19 cellular contexts compared by ENCODE assay signal in the genomic region with DNA sequence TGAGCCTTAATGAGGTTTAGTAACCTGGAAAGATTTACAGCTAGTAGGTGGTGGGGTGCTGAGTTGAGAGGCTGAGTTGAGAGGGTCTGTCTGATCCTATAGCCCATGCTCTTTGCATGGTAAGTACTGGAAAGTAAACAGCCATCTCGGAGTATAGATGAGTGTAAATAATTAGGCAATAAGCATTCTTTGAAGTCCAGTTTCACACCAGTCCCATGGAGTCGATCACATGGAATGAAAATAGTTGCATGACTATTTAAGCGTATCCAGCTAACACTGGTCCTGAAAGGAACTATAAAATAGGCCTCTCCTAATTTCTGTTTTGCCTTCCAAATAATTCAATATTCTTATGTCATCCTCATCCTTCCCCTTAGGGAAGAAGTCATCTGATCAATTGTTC. TPM values are rescaled to one million over a fixed set of nuclear protein-coding genes. Genes with fewer than 3 reads are reported as not detected.
DNase-seq lines count a peak whose midpoint lies in the region; FAIRE-seq and TF ChIP-seq lines count a peak whose summit lies in the region.
"Had no signal": no experiment of that assay in that cellular context is flagged by ENCODE, and none has a peak within 500 bp of the region (broad histone marks: within the 10 kb centered on the region; RNA-seq: fewer than 3 reads in every experiment).

No MANE protein-coding gene starts in this region.

- H3K4me3 ChIP-seq in BLaER1, result no peak overlapping the region
- H3K4me3 ChIP-seq: GM12878, K562 had no signal

- no peak for TF ChIP-seq CTCF in VCaP (conservative IDR thresholded peaks at IDR 0.05)

- no peak for TF ChIP-seq POLR2A in GM12892 (IDR thresholded peaks at IDR 0.05; ENCODE audit: low read depth, low read length)

- FAIRE-seq in GM12892 (lab: Jason Lieb, UNC) (peak; percentile 62), frontal cortex (lab: Jason Lieb, UNC) (no peak)
- FAIRE-seq: GM12878, K562 had no signal

- peaks cover 7% of the 10 kb centered on the region for H3K27me3 ChIP-seq in BLaER1
- H3K27me3 ChIP-seq: BE2C had no signal

- peak overlapping the region; percentile 66 for H3K4me2 ChIP-seq in BLaER1

- H3K9ac ChIP-seq in BLaER1, result no peak overlapping the region

- peaks cover 21% of the 10 kb centered on the region for H3K4me1 ChIP-seq in BLaER1

- H3K9me3 ChIP-seq in BLaER1, result no peaks in the 10 kb centered on the region
- H3K9me3 ChIP-seq: BE2C had no signal

- DNase-seq in GM12892 (ENCODE audit: insufficient read length) (no peak), kidney tubule cell (ENCODE audit: low spot score) (peak; percentile 43), NCI-H524 treated with DMSO at 0.1 percent for 48 hours (lab: John Stamatoyannopoulos, UW) (no peak), frontal cortex (ENCODE audit: low spot score in 2 of 2) (no peak), COLO829 (ENCODE audit: low spot score) (no peak)
- DNase-seq in activated CD4-positive, CD25-positive, alpha-beta regulatory T cell (lab: John Stamatoyannopoulos, UW), result no peak
- DNase-seq: BE2C; COR-L47; GOT3; NCI-H1092 treated with DMSO at 0.1 percent for 48 hours; NCI-H1694; NK-92 treated with Interleukin-12 subunit alpha and Interleukin-12 subunit beta, amount 100 ng/mL, for 24 hours had no signal

- H3K36me3 ChIP-seq in BLaER1, result no peaks in the 10 kb centered on the region
- H3K36me3 ChIP-seq: BE2C had no signal

- no peaks in the 10 kb centered on the region for H4K20me1 ChIP-seq in BLaER1

- H3K27ac ChIP-seq in BLaER1 (no peak overlapping the region), VCaP (peak overlapping the region; percentile 63)
- H3K27ac ChIP-seq: HL-60 had no signal

RNA-seq across cellular contexts. Expression of a gene that starts 6.5 kb away (rescaled TPM):
- 2.4 TPM for polyA plus RNA-seq in GM12892 (2012; ENCODE audit: missing spikeins)
- total RNA-seq in frontal cortex, result 22.0 TPM
- total RNA-seq: G401, K562, PC-3 had no signal

RNA-seq across cellular contexts. Expression of a gene that starts 26.3 kb away (rescaled TPM):
- 46.3 TPM for polyA plus RNA-seq in GM12892 (2012; ENCODE audit: missing spikeins)
- total RNA-seq in frontal cortex, result 24.1 TPM
